Comparison of ENCODE assay signal across 18 cellular contexts in the genomic region with DNA sequence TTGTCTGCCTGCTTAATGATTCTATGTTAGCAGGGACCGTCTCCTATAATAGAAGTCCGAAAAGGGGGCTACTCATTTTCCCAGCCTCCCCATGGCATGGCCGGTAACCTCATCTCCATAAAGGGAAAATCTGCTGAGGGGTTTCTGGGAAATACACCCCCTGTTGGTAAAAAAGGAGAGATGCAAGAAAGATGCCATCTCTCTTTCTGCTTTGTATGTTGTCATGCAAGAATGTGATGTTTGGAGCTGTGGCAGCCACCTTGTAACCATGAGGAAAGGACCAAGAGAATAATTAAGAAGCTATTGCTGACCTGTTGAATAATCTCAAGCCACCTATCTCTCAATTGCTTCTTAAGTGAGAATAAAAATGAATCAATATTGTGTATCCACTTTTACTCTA.
DNase-seq lines count a peak whose midpoint lies in the region; ATAC-seq and TF ChIP-seq lines count a peak whose summit lies in the region.
"Had no signal": no experiment of that assay in that cellular context is flagged by ENCODE, and none has a peak within 500 bp of the region (broad histone marks: within the 10 kb centered on the region; RNA-seq: fewer than 3 reads in every experiment).

No MANE protein-coding gene starts in this region.

- H3K27me3 Mint-ChIP-seq in HFFc6 (ENCODE audit: insufficient read depth) (peaks cover 22% of the 10 kb centered on the region), endothelial cell (ENCODE audit: unreplicated experiment) (peaks cover 2% of the 10 kb centered on the region)
- peaks cover 7% of the 10 kb centered on the region for H3K27me3 Mint-ChIP-seq in activated naive CD8-positive, alpha-beta T cell treated with anti-CD3 and anti-CD28 coated beads, Interleukin-2, amount 50 U/mL, for 24 hours

- H4K20me1 ChIP-seq in osteoblast (ENCODE audit: insufficient read depth, low read length) = no peaks in the 10 kb centered on the region

- H3K79me2 ChIP-seq in osteoblast (ENCODE audit: insufficient read depth, low read length) = no peaks in the 10 kb centered on the region

- no peaks in the 10 kb centered on the region for H3K36me3 ChIP-seq in osteoblast (ENCODE audit: insufficient read depth, low read length)

- H3K9me3 ChIP-seq in osteoblast (ENCODE audit: low read depth, low read length) = no peaks in the 10 kb centered on the region

- H3K4me1 ChIP-seq in osteoblast (ENCODE audit: insufficient read depth, low read length) = no peaks in the 10 kb centered on the region

- H3K27ac Mint-ChIP-seq in HFFc6 = no peak overlapping the region
- H3K27ac Mint-ChIP-seq in endothelial cell (ENCODE audit: unreplicated experiment) = no peak overlapping the region
- H3K27ac Mint-ChIP-seq in activated naive CD8-positive, alpha-beta T cell treated with anti-CD3 and anti-CD28 coated beads, Interleukin-2, amount 50 U/mL, for 24 hours = no peak overlapping the region
- H3K27ac Mint-ChIP-seq: CD4-positive, CD25-positive, alpha-beta regulatory T cell had no signal

- no peaks in the 10 kb centered on the region for H3K9me3 Mint-ChIP-seq in HFFc6
- no peaks in the 10 kb centered on the region for H3K9me3 Mint-ChIP-seq in endothelial cell (ENCODE audit: unreplicated experiment)
- H3K9me3 Mint-ChIP-seq in activated naive CD8-positive, alpha-beta T cell treated with anti-CD3 and anti-CD28 coated beads, Interleukin-2, amount 50 U/mL, for 24 hours = no peaks in the 10 kb centered on the region

- ATAC-seq in activated naive CD8-positive, alpha-beta T cell treated with anti-CD3 and anti-CD28 coated beads, Interleukin-2, amount 50 U/mL, for 24 hours = no peak
- ATAC-seq: GM12878, HepG2 had no signal

- no peak overlapping the region for H3K27ac ChIP-seq in osteoblast (ENCODE audit: low read depth, low read length)

- H3K36me3 Mint-ChIP-seq in HFFc6 (ENCODE audit: low read depth) (no peaks in the 10 kb centered on the region), endothelial cell (ENCODE audit: low read depth, unreplicated experiment) (no peaks in the 10 kb centered on the region)
- H3K36me3 Mint-ChIP-seq in activated naive CD8-positive, alpha-beta T cell treated with anti-CD3 and anti-CD28 coated beads, Interleukin-2, amount 50 U/mL, for 24 hours (ENCODE audit: low read depth) = no peaks in the 10 kb centered on the region
- H3K36me3 Mint-ChIP-seq: CD4-positive, CD25-positive, alpha-beta regulatory T cell had no signal

- no peak overlapping the region for H3K4me2 ChIP-seq in osteoblast (ENCODE audit: insufficient read depth, low read length)

- H2AFZ ChIP-seq in osteoblast (ENCODE audit: low read length) = no peak overlapping the region

- peak; percentile 12 for TF ChIP-seq CTCF in GM12864 (IDR thresholded peaks at IDR 0.05; ENCODE audit: low read depth, low read length, missing control alignments)
- TF ChIP-seq CTCF in HFFc6 (IDR thresholded peaks at IDR 0.05) = peak; percentile 47
- peak; percentile 33 for TF ChIP-seq CTCF in endothelial cell (IDR thresholded peaks at IDR 0.05; ENCODE audit: unreplicated experiment)
- TF ChIP-seq CTCF in osteoblast (IDR thresholded peaks at IDR 0.05; ENCODE audit: extremely low read depth, low read depth, low read length) = peak; percentile 10

- H3K4me1 Mint-ChIP-seq in HFFc6 (ENCODE audit: low read depth) = no peaks in the 10 kb centered on the region
- no peaks in the 10 kb centered on the region for H3K4me1 Mint-ChIP-seq in endothelial cell (ENCODE audit: unreplicated experiment)
- no peaks in the 10 kb centered on the region for H3K4me1 Mint-ChIP-seq in activated naive CD8-positive, alpha-beta T cell treated with anti-CD3 and anti-CD28 coated beads, Interleukin-2, amount 50 U/mL, for 24 hours
- H3K4me1 Mint-ChIP-seq: CD4-positive, CD25-positive, alpha-beta regulatory T cell had no signal

- H3K27me3 ChIP-seq in osteoblast (ENCODE audit: insufficient read depth, low read length) = no peaks in the 10 kb centered on the region

- H3K4me3 Mint-ChIP-seq in HFFc6 (no peak overlapping the region), endothelial cell (ENCODE audit: unreplicated experiment) (no peak overlapping the region)
- H3K4me3 Mint-ChIP-seq in activated naive CD8-positive, alpha-beta T cell treated with anti-CD3 and anti-CD28 coated beads, Interleukin-2, amount 50 U/mL, for 24 hours = no peak overlapping the region

- no peak overlapping the region for H3K4me3 ChIP-seq in GM12864 (ENCODE audit: low read depth, low read length)
- H3K4me3 ChIP-seq in osteoblast (ENCODE audit: insufficient read depth, low read length) = no peak overlapping the region
- H3K4me3 ChIP-seq: GM12878 had no signal

- DNase-seq in GM12864 (ENCODE audit: low read depth) (no peak), HFFc6 (no peak), endothelial cell (ENCODE audit: low spot score) (no peak), osteoblast (ENCODE audit: insufficient read length, low spot score, missing footprints) (no peak), NCI-H1694 treated with DMSO at 0.1 percent for 48 hours (lab: John Stamatoyannopoulos, UW) (no peak)
- no peak for DNase-seq in activated naive CD8-positive, alpha-beta T cell treated with anti-CD3 and anti-CD28 coated beads, Interleukin-2, amount 50 U/mL, for 24 hours
- DNase-seq in activated CD4-positive, alpha-beta T cell treated with anti-CD3 and anti-CD28 coated beads, Interleukin-2, amount 50 U/mL, for 4 hours = no peak
- DNase-seq: ACHN; CD4-positive, CD25-positive, alpha-beta regulatory T cell; GOT3; NCI-H1105; NCI-H187; NCI-H2171; NCI-H446; NCI-H69; SIG-M5 had no signal
